ENCODE assay signal across 1 cellular context in the genomic region with DNA sequence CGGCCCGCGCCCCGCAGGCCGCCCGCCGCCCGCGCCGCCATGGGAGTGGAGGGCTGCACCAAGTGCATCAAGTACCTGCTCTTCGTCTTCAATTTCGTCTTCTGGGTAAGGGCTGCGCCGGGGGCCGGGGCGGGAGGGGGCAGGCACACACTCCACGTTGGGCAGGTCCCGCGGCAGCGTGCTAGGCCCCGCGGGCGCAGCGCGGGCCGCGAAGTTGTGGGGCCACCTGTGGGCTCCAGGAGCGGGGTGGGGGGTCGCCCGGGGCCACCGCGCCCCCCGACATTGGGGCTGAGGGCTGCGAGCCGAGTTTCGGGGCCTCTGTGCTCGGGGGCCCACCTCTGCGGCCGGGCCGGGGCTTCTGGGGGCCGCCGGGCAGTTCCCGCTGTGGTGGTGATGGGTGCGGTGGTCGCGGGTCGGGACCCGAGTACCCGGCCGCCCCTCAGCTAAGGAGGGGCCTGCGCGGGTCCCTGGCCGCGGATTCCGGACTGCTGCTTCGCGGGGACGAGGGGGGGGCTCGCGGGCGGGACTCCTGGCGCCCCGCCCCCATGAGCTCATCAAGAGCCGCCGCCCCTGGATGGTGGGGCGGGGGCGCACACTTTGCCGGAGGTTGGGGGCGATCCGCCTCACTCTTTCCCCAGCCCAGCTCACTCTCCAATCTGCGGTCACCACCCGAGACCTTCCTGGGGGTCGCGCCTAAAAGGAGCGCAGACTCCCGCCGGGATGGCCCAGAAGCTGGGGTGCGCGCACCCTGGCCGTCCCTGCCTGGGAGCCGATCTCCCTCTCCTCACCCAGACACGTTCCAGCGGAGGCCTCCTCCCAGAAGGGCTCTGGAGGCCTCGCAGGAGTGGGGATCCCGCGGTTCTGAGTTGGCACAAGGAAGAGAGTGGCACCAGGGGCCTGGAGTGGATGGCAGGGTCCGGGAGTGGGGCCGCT.
A peak's percentile ranks its signal among the peaks of the same experiment; 100 is the strongest.
TF ChIP-seq lines count a peak whose summit lies in the region.

No MANE protein-coding gene starts in this region.

TF ChIP-seq in HEK293, 187 proteins besides CTCF, POLR2A, EP300 and RAD21 (continued from another document):
- TF ChIP-seq ZBTB1 (tag by site-specific recombination; IDR thresholded peaks at IDR 0.05) (no peak), GLI4 (tag by site-specific recombination; IDR thresholded peaks at IDR 0.05) (no peak), SP2 (tag by site-specific recombination; IDR thresholded peaks at IDR 0.05) (peak; percentile 67), ZNF324 (tag by site-specific recombination; IDR thresholded peaks at IDR 0.05) (no peak), ZEB2 (tag by site-specific recombination; IDR thresholded peaks at IDR 0.05) (no peak), ZNF777 (tag by site-specific recombination; IDR thresholded peaks at IDR 0.05; ENCODE audit: borderline replicate concordance) (no peak), ZNF660 (tag by site-specific recombination; IDR thresholded peaks at IDR 0.05) (no peak), ZNF404 (tag by site-specific recombination; IDR thresholded peaks at IDR 0.05) (no peak), ZNF571 (tag by site-specific recombination; IDR thresholded peaks at IDR 0.05) (no peak), ZNF223 (tag by site-specific recombination; IDR thresholded peaks at IDR 0.05) (no peak), ZNF670 (tag by site-specific recombination; IDR thresholded peaks at IDR 0.05; ENCODE audit: low read depth) (no peak), ZNF37A (tag by site-specific recombination; IDR thresholded peaks at IDR 0.05) (no peak), ZNF585B (tag by site-specific recombination; IDR thresholded peaks at IDR 0.05) (no peak), ZNF423 (tag by site-specific recombination; IDR thresholded peaks at IDR 0.05) (peak; percentile 37; the same call in 1 of the 2 replicates), ZNF529 (tag by site-specific recombination; IDR thresholded peaks at IDR 0.05; ENCODE audit: insufficient replicate concordance) (no peak), ZNF138 (tag by site-specific recombination; IDR thresholded peaks at IDR 0.05; ENCODE audit: borderline replicate concordance) (no peak), OSR2 (tag by site-specific recombination; IDR thresholded peaks at IDR 0.05) (no peak), ZNF157 (tag by site-specific recombination; IDR thresholded peaks at IDR 0.05) (no peak), ZSCAN23 (tag by site-specific recombination; IDR thresholded peaks at IDR 0.05) (no peak), ZFHX2 (tag by site-specific recombination; conservative IDR thresholded peaks at IDR 0.05) (peak; percentile 57)
- TF ChIP-seq, protein P1, sequence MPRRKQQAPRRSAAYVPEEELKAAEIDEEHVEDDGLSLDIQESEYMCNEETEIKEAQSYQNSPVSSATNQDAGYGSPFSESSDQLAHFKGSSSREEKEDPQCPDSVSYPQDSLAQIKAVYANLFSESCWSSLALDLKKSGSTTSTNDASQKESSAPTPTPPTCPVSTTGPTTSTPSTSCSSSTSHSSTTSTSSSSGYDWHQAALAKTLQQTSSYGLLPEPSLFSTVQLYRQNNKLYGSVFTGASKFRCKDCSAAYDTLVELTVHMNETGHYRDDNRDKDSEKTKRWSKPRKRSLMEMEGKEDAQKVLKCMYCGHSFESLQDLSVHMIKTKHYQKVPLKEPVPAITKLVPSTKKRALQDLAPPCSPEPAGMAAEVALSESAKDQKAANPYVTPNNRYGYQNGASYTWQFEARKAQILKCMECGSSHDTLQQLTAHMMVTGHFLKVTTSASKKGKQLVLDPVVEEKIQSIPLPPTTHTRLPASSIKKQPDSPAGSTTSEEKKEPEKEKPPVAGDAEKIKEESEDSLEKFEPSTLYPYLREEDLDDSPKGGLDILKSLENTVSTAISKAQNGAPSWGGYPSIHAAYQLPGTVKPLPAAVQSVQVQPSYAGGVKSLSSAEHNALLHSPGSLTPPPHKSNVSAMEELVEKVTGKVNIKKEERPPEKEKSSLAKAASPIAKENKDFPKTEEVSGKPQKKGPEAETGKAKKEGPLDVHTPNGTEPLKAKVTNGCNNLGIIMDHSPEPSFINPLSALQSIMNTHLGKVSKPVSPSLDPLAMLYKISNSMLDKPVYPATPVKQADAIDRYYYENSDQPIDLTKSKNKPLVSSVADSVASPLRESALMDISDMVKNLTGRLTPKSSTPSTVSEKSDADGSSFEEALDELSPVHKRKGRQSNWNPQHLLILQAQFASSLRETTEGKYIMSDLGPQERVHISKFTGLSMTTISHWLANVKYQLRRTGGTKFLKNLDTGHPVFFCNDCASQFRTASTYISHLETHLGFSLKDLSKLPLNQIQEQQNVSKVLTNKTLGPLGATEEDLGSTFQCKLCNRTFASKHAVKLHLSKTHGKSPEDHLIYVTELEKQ (tag by site-specific recombination; IDR thresholded peaks at IDR 0.05; ENCODE audit: borderline replicate concordance) = no peak
- TF ChIP-seq, protein P2, sequence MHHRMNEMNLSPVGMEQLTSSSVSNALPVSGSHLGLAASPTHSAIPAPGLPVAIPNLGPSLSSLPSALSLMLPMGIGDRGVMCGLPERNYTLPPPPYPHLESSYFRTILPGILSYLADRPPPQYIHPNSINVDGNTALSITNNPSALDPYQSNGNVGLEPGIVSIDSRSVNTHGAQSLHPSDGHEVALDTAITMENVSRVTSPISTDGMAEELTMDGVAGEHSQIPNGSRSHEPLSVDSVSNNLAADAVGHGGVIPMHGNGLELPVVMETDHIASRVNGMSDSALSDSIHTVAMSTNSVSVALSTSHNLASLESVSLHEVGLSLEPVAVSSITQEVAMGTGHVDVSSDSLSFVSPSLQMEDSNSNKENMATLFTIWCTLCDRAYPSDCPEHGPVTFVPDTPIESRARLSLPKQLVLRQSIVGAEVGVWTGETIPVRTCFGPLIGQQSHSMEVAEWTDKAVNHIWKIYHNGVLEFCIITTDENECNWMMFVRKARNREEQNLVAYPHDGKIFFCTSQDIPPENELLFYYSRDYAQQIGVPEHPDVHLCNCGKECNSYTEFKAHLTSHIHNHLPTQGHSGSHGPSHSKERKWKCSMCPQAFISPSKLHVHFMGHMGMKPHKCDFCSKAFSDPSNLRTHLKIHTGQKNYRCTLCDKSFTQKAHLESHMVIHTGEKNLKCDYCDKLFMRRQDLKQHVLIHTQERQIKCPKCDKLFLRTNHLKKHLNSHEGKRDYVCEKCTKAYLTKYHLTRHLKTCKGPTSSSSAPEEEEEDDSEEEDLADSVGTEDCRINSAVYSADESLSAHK (tag by site-specific recombination; IDR thresholded peaks at IDR 0.05) = 0 out of 2 replicates have a peak, but pooled peaks have one; percentile 8
- TF ChIP-seq, protein P3, sequence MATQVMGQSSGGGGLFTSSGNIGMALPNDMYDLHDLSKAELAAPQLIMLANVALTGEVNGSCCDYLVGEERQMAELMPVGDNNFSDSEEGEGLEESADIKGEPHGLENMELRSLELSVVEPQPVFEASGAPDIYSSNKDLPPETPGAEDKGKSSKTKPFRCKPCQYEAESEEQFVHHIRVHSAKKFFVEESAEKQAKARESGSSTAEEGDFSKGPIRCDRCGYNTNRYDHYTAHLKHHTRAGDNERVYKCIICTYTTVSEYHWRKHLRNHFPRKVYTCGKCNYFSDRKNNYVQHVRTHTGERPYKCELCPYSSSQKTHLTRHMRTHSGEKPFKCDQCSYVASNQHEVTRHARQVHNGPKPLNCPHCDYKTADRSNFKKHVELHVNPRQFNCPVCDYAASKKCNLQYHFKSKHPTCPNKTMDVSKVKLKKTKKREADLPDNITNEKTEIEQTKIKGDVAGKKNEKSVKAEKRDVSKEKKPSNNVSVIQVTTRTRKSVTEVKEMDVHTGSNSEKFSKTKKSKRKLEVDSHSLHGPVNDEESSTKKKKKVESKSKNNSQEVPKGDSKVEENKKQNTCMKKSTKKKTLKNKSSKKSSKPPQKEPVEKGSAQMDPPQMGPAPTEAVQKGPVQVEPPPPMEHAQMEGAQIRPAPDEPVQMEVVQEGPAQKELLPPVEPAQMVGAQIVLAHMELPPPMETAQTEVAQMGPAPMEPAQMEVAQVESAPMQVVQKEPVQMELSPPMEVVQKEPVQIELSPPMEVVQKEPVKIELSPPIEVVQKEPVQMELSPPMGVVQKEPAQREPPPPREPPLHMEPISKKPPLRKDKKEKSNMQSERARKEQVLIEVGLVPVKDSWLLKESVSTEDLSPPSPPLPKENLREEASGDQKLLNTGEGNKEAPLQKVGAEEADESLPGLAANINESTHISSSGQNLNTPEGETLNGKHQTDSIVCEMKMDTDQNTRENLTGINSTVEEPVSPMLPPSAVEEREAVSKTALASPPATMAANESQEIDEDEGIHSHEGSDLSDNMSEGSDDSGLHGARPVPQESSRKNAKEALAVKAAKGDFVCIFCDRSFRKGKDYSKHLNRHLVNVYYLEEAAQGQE (tag by site-specific recombination; IDR thresholded peaks at IDR 0.05) = no peak
- TF ChIP-seq, protein P4, sequence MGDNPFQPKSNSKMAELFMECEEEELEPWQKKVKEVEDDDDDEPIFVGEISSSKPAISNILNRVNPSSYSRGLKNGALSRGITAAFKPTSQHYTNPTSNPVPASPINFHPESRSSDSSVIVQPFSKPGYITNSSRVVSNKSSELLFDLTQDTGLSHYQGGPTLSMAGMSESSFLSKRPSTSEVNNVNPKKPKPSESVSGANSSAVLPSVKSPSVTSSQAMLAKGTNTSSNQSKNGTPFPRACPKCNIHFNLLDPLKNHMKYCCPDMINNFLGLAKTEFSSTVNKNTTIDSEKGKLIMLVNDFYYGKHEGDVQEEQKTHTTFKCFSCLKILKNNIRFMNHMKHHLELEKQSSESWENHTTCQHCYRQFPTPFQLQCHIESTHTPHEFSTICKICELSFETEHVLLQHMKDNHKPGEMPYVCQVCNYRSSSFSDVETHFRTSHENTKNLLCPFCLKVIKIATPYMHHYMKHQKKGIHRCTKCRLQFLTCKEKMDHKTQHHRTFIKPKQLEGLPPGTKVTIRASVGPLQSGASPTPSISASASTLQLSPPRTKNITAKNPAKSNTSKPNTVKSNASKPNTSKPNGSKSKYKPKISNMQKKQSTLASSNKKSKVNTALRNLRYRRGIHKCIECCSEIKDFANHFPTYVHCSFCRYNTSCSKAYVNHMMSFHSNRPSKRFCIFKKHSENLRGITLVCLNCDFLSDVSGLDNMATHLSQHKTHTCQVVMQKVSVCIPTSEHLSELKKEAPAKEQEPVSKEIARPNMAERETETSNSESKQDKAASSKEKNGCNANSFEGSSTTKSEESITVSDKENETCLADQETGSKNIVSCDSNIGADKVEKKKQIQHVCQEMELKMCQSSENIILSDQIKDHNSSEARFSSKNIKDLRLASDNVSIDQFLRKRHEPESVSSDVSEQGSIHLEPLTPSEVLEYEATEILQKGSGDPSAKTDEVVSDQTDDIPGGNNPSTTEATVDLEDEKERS (tag by site-specific recombination; IDR thresholded peaks at IDR 0.05) = no peak
- TF ChIP-seq, protein P5, sequence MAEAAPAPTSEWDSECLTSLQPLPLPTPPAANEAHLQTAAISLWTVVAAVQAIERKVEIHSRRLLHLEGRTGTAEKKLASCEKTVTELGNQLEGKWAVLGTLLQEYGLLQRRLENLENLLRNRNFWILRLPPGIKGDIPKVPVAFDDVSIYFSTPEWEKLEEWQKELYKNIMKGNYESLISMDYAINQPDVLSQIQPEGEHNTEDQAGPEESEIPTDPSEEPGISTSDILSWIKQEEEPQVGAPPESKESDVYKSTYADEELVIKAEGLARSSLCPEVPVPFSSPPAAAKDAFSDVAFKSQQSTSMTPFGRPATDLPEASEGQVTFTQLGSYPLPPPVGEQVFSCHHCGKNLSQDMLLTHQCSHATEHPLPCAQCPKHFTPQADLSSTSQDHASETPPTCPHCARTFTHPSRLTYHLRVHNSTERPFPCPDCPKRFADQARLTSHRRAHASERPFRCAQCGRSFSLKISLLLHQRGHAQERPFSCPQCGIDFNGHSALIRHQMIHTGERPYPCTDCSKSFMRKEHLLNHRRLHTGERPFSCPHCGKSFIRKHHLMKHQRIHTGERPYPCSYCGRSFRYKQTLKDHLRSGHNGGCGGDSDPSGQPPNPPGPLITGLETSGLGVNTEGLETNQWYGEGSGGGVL (tag by site-specific recombination; IDR thresholded peaks at IDR 0.05) = no peak
- TF ChIP-seq, protein P6, sequence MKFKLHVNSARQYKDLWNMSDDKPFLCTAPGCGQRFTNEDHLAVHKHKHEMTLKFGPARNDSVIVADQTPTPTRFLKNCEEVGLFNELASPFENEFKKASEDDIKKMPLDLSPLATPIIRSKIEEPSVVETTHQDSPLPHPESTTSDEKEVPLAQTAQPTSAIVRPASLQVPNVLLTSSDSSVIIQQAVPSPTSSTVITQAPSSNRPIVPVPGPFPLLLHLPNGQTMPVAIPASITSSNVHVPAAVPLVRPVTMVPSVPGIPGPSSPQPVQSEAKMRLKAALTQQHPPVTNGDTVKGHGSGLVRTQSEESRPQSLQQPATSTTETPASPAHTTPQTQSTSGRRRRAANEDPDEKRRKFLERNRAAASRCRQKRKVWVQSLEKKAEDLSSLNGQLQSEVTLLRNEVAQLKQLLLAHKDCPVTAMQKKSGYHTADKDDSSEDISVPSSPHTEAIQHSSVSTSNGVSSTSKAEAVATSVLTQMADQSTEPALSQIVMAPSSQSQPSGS (tag by site-specific recombination; IDR thresholded peaks at IDR 0.05; ENCODE audit: low read depth) = 0 out of 2 replicates have a peak, but pooled peaks have one; percentile 17
- TF ChIP-seq, protein P7, sequence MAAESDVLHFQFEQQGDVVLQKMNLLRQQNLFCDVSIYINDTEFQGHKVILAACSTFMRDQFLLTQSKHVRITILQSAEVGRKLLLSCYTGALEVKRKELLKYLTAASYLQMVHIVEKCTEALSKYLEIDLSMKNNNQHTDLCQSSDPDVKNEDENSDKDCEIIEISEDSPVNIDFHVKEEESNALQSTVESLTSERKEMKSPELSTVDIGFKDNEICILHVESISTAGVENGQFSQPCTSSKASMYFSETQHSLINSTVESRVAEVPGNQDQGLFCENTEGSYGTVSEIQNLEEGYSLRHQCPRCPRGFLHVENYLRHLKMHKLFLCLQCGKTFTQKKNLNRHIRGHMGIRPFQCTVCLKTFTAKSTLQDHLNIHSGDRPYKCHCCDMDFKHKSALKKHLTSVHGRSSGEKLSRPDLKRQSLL (tag by site-specific recombination; IDR thresholded peaks at IDR 0.05) = no peak
